In the genomic region with DNA sequence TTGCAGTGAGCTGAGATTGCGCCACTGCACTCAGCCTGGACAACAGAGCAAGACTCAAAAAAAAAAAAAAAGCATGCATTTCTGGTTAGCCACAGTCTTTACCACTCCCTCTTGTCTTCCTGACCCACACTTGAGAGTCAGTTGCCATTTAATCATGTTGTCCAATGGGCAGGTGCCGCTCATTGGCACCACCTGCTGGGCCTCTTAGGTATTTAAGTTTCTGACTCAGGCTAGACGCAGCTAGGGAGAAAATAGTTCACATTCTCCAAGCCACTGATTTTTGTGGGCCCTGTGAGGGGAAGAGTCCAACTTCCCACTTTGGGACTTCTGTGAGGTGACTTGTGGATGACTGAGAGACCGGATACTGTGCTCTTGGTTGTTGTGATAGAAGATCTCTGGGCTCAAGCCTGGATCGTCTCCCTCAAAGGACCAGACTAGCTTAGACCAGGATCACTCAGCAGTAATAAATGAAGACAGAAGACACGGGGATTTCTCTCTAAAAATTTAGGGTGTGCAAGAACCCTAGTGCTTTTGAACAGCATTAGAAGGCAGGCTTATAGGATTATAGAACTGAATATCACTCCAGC, we compare ENCODE assay signal across 9 cellular contexts. TPM values are rescaled to one million over a fixed set of nuclear protein-coding genes. Genes with fewer than 3 reads are reported as not detected.
DNase-seq lines count a peak whose midpoint lies in the region; ATAC-seq and TF ChIP-seq lines count a peak whose summit lies in the region.
"Had no signal": no experiment of that assay in that cellular context is flagged by ENCODE, and none has a peak within 500 bp of the region (broad histone marks: within the 10 kb centered on the region; RNA-seq: fewer than 3 reads in every experiment).

No MANE protein-coding gene starts in this region.

- no peak overlapping the region for H2BK5ac ChIP-seq in IMR-90 (ENCODE audit: low read depth, low read length, poor library complexity, severe bottlenecking)

- H3K9me3 ChIP-seq in IMR-90 (ENCODE audit: control insufficient read depth, insufficient read depth, low read length) (no peaks in the 10 kb centered on the region), lower lobe of right lung (no peaks in the 10 kb centered on the region), suprapubic skin (no peaks in the 10 kb centered on the region)

- H3K27me3 ChIP-seq in IMR-90 (ENCODE audit: control insufficient read depth, insufficient read depth, low read length): no peaks in the 10 kb centered on the region
- H3K27me3 ChIP-seq in lower lobe of right lung (ENCODE audit: low read depth): peaks cover 4% of the 10 kb centered on the region
- H3K27me3 ChIP-seq in suprapubic skin: peaks cover 3% of the 10 kb centered on the region

- BruUV-seq in IMR-90 (replicated peaks; lab: Mats Ljungman, UMichigan): no TSS peak

- peak; percentile 35 for TF ChIP-seq RAD21 in IMR-90 (IDR thresholded peaks at IDR 0.05; ENCODE audit: low read length)

- CTCF ChIA-PET in IMR-90 (lab: Yijun Ruan, JAX): interaction anchor here (0.6 kb wide), 1 partner anchor 311 kb away, joined by 3 read pairs; no protein-coding TSS in a partner anchor
- CTCF ChIA-PET in activated CD8-positive, alpha-beta T cell treated with anti-CD3 and anti-CD28 coated beads, Interleukin-2, amount 10 ng/mL, durations not matched to agents 7 days and 5 days (lab: Charles Lee): interaction anchor here (0.6 to 1.4 kb wide), 8 partner anchors 9 to 341 kb away, joined by 3 to 6 read pairs (median 4); no protein-coding TSS in a partner anchor

- no peak overlapping the region for H3K56ac ChIP-seq in IMR-90 (ENCODE audit: extremely low read depth, insufficient read depth, low read length)

- H3K4me1 Mint-ChIP-seq in activated CD8-positive, alpha-beta T cell treated with anti-CD3 and anti-CD28 coated beads, Interleukin-2, amount 10 ng/mL, durations not matched to agents 7 days and 5 days (ENCODE audit: low read depth): no peaks in the 10 kb centered on the region

- TF ChIP-seq CTCF in IMR-90 (conservative IDR thresholded peaks at IDR 0.05; ENCODE audit: low read depth, low read length) (peak; percentile 46), lower lobe of right lung (IDR thresholded peaks at IDR 0.05) (peak; percentile 25), suprapubic skin (IDR thresholded peaks at IDR 0.05) (no peak)

- H3K23ac ChIP-seq in IMR-90 (ENCODE audit: low read depth, low read length): no peak overlapping the region

- no CpG with 5 or more reads among the region's 6 CpGs for WGBS in IMR-90 (ENCODE audit: extremely low coverage in 2 of 2, insufficient read length in 1 of 2), 2 experiments
- WGBS in suprapubic skin: 77% methylated on average over 6 of the region's 6 CpGs

- H3K4me1 ChIP-seq in IMR-90 (ENCODE audit: control insufficient read depth, insufficient read depth, low read length): no peaks in the 10 kb centered on the region
- H3K4me1 ChIP-seq in lower lobe of right lung: no peaks in the 10 kb centered on the region
- no peaks in the 10 kb centered on the region for H3K4me1 ChIP-seq in suprapubic skin

- no peaks in the 10 kb centered on the region for H3K9me3 Mint-ChIP-seq in activated CD8-positive, alpha-beta T cell treated with anti-CD3 and anti-CD28 coated beads, Interleukin-2, amount 10 ng/mL, durations not matched to agents 7 days and 5 days (ENCODE audit: insufficient read depth)

- no peaks in the 10 kb centered on the region for H3K9me1 ChIP-seq in IMR-90 (ENCODE audit: insufficient read depth, low read length)

- H3K27me3 Mint-ChIP-seq in activated CD8-positive, alpha-beta T cell treated with anti-CD3 and anti-CD28 coated beads, Interleukin-2, amount 10 ng/mL, durations not matched to agents 7 days and 5 days (ENCODE audit: low read depth): peaks cover 5% of the 10 kb centered on the region

- peak; percentile 64 for ATAC-seq in GM19023 (IDR thresholded peaks at IDR 0.05; ENCODE audit: unreplicated experiment)
- no peak for ATAC-seq in IMR-90 (ENCODE audit: low read depth)
- ATAC-seq in activated CD8-positive, alpha-beta T cell treated with anti-CD3 and anti-CD28 coated beads, Interleukin-2, amount 10 ng/mL, durations not matched to agents 7 days and 5 days: no peak
- no peak for ATAC-seq in lower lobe of right lung
- ATAC-seq in HG02678 (IDR thresholded peaks at IDR 0.05; ENCODE audit: unreplicated experiment): no peak

- H2BK120ac ChIP-seq in IMR-90 (ENCODE audit: low read depth, low read length): no peak overlapping the region

- no peak overlapping the region for H2BK20ac ChIP-seq in IMR-90 (ENCODE audit: low read depth, low read length)

- H2AK9ac ChIP-seq in IMR-90 (replicated peaks; ENCODE audit: low read depth, low read length, poor library complexity): no peak overlapping the region

- POLR2A ChIA-PET in IMR-90 (lab: Charles Lee; ENCODE audit: unreplicated experiment): no interaction called here
- POLR2A ChIA-PET in activated CD8-positive, alpha-beta T cell treated with anti-CD3 and anti-CD28 coated beads, Interleukin-2, amount 10 ng/mL, durations not matched to agents 7 days and 5 days (lab: Charles Lee): no interaction called here

- H3K4me3 ChIP-seq in IMR-90 (ENCODE audit: insufficient read depth, low read depth, low read length) (no peak overlapping the region), lower lobe of right lung (no peak overlapping the region), suprapubic skin (no peak overlapping the region)

- DNase-seq in COLO829 (ENCODE audit: low spot score): peak; percentile 50
- DNase-seq in IMR-90: peak; percentile 3
- DNase-seq in activated CD8-positive, alpha-beta T cell treated with anti-CD3 and anti-CD28 coated beads, Interleukin-2, amount 10 ng/mL, durations not matched to agents 7 days and 5 days: peak; percentile 46
- DNase-seq in lower lobe of right lung: no peak
- no peak for DNase-seq in NCI-H1694 treated with DMSO at 0.1 percent for 48 hours (lab: John Stamatoyannopoulos, UW)
- no peak for DNase-seq in suprapubic skin (ENCODE audit: low spot score in 2 of 2)

- H3K36me3 Mint-ChIP-seq in activated CD8-positive, alpha-beta T cell treated with anti-CD3 and anti-CD28 coated beads, Interleukin-2, amount 10 ng/mL, durations not matched to agents 7 days and 5 days (ENCODE audit: low read depth): no peaks in the 10 kb centered on the region

- no peak overlapping the region for H3K18ac ChIP-seq in IMR-90 (ENCODE audit: low read depth, low read length)

- no peaks in the 10 kb centered on the region for H3K36me3 ChIP-seq in IMR-90 (ENCODE audit: control insufficient read depth, insufficient read depth, low read length)
- no peaks in the 10 kb centered on the region for H3K36me3 ChIP-seq in lower lobe of right lung
- no peaks in the 10 kb centered on the region for H3K36me3 ChIP-seq in suprapubic skin

- H4K5ac ChIP-seq in IMR-90 (ENCODE audit: low read depth, low read length): no peak overlapping the region

- TF ChIP-seq POLR2A in IMR-90 (IDR thresholded peaks at IDR 0.05; ENCODE audit: low read depth, low read length) (no peak), suprapubic skin (IDR thresholded peaks at IDR 0.05) (no peak)

- H3K27ac ChIP-seq in IMR-90 (ENCODE audit: insufficient read depth, low read length): no peak overlapping the region
- H3K27ac ChIP-seq in lower lobe of right lung: no peak overlapping the region
- H3K27ac ChIP-seq in suprapubic skin: no peak overlapping the region

- dilution Hi-C loops in IMR-90 (cut with HindIII; ENCODE audit: low sequenced_read_pairs, unreplicated experiment): no loop called here

- no peak overlapping the region for H3K4ac ChIP-seq in IMR-90 (ENCODE audit: low read depth, low read length)

- H2BK15ac ChIP-seq in IMR-90 (ENCODE audit: low read depth, low read length): no peak overlapping the region

- H3K14ac ChIP-seq in IMR-90 (replicated peaks; ENCODE audit: low read depth, low read length): no peak overlapping the region

- H3K79me1 ChIP-seq in IMR-90 (ENCODE audit: low read depth in 1 of 2, low read length in 2 of 2): no peaks in the 10 kb centered on the region

- H3K9ac ChIP-seq in IMR-90 (ENCODE audit: low read depth, low read length): no peak overlapping the region

- in situ Hi-C loops in IMR-90 (cut with MboI; ENCODE audit: low sequenced_read_pairs): no loop called here

- no peak overlapping the region for H3K27ac Mint-ChIP-seq in activated CD8-positive, alpha-beta T cell treated with anti-CD3 and anti-CD28 coated beads, Interleukin-2, amount 10 ng/mL, durations not matched to agents 7 days and 5 days
- H3K27ac Mint-ChIP-seq: T-helper 1 cell treated with Interleukin-12 subunit alpha and Interleukin-12 subunit beta and Interleukin-4 antibody, amounts not matched to agents 30 μg/mL and 1 μg/mL, for 36 hours had no signal

- H4K20me1 ChIP-seq in IMR-90 (ENCODE audit: insufficient read depth, low read length): no peaks in the 10 kb centered on the region

- H4K8ac ChIP-seq in IMR-90 (ENCODE audit: low read depth in 2 of 2, low read length in 2 of 2): no peak overlapping the region

- no peak overlapping the region for H2AFZ ChIP-seq in IMR-90 (replicated peaks; ENCODE audit: low read length, poor library complexity)

- TF ChIP-seq EP300 in suprapubic skin (IDR thresholded peaks at IDR 0.05): no peak

- H2AK5ac ChIP-seq in IMR-90 (ENCODE audit: low read depth, low read length): no peak overlapping the region

- no peak overlapping the region for H3K4me3 Mint-ChIP-seq in activated CD8-positive, alpha-beta T cell treated with anti-CD3 and anti-CD28 coated beads, Interleukin-2, amount 10 ng/mL, durations not matched to agents 7 days and 5 days
- H3K4me3 Mint-ChIP-seq: T-helper 1 cell treated with Interleukin-12 subunit alpha and Interleukin-12 subunit beta and Interleukin-4 antibody, amounts not matched to agents 30 μg/mL and 1 μg/mL, for 36 hours had no signal

- intact Hi-C loops in IMR-90 (cut with micrococcal nuclease): loop anchor here (1.0 kb wide), 1 partner anchor 208 kb away; no protein-coding TSS in a partner anchor
- intact Hi-C loops in lower lobe of right lung (cut with DNase I): no loop called here

- H3K4me2 ChIP-seq in IMR-90 (ENCODE audit: low read depth, low read length): no peak overlapping the region

- no peak overlapping the region for H4K91ac ChIP-seq in IMR-90 (ENCODE audit: insufficient read depth, low read depth, low read length)

TF ChIP-seq in IMR-90, 13 proteins besides CTCF, POLR2A, EP300 and RAD21:
- TF ChIP-seq CEBPB (IDR thresholded peaks at IDR 0.05; ENCODE audit: low read depth, low read length) (no peak), SMC3 (IDR thresholded peaks at IDR 0.05; ENCODE audit: low read depth, low read length) (peak; percentile 47)

RNA-seq across cellular contexts. Expression of a gene that starts 26.8 kb away (rescaled TPM):
- total RNA-seq in IMR-90 (2012; rRNA removed) (not detected in 2 replicates), lower lobe of right lung (not detected), suprapubic skin (under 1 TPM; 0.16 to 0.19 (median 0.18) TPM)
- not detected in 2 replicates for polyA plus RNA-seq in IMR-90 (2012; rRNA removed)
- not detected in 2 replicates for polyA plus RNA-seq in IMR-90 (2012; cell fraction: cytosol; rRNA removed)
- polyA plus RNA-seq in IMR-90 (2012; cell fraction: nucleus; rRNA removed; ENCODE audit: low replicate concordance): not detected in 2 replicates
- not detected for total RNA-seq in activated CD8-positive, alpha-beta T cell treated with anti-CD3 and anti-CD28 coated beads, Interleukin-2, amount 10 ng/mL, durations not matched to agents 7 days and 5 days

Comparison
In these comparisons a context has a peak if more than half of its experiments do, and no peak if none do; other contexts are left out.
1. DNase-seq: peak in COLO829 (single experiment), IMR-90 (single experiment) and activated CD8-positive, alpha-beta T cell treated with anti-CD3 and anti-CD28 coated beads, Interleukin-2, amount 10 ng/mL, durations not matched to agents 7 days and 5 days (single experiment); none in lower lobe of right lung (single experiment), NCI-H1694 treated with DMSO at 0.1 percent for 48 hours (single experiment) and suprapubic skin (0 of 2).
2. CTCF ChIP-seq: peak in IMR-90 (single experiment) and lower lobe of right lung (single experiment); none in suprapubic skin (0 of 2).